In genomic region chr2:10120158-10120937, GRCh38 we compare ENCODE assay signal across 8 cellular contexts. TPM values are rescaled to one million over a fixed set of nuclear protein-coding genes. Genes with fewer than 3 reads are reported as not detected.
DNase-seq lines count a peak whose midpoint lies in the region; ATAC-seq and TF ChIP-seq lines count a peak whose summit lies in the region.

No MANE protein-coding gene starts in this region.

- H3K9me3 ChIP-seq in AG04450 (ENCODE audit: control insufficient read depth, insufficient read depth, low read length) (no peaks in the 10 kb centered on the region), iPS-20b (ENCODE audit: insufficient read depth, low read depth, low read length) (no peaks in the 10 kb centered on the region), smooth muscle cell (replicated peaks; ENCODE audit: low read depth) (no peaks in the 10 kb centered on the region)

- CTCF ChIA-PET in AG04450 (lab: Charles Lee), result interaction anchor here (0.6 to 3.6 kb wide), 4 partner anchors 48 to 317 kb away, joined by 3 to 18 read pairs (median 9); no protein-coding TSS in a partner anchor

- no peaks in the 10 kb centered on the region for H4K20me1 ChIP-seq in smooth muscle cell (ENCODE audit: low read depth)

- no peaks in the 10 kb centered on the region for H3K36me3 ChIP-seq in brain microvascular endothelial cell (replicated peaks)
- H3K36me3 ChIP-seq in iPS-20b (ENCODE audit: insufficient read depth, low read depth, low read length), result peaks cover 21% of the 10 kb centered on the region
- no peaks in the 10 kb centered on the region for H3K36me3 ChIP-seq in smooth muscle cell (ENCODE audit: low read depth)

- peaks cover 5% of the 10 kb centered on the region for H3K79me2 ChIP-seq in smooth muscle cell (ENCODE audit: low read depth)

- TF ChIP-seq CTCF in AG04450 (IDR thresholded peaks at IDR 0.05; ENCODE audit: low read depth, low read length), result no peak
- no peak for TF ChIP-seq CTCF in brain microvascular endothelial cell (IDR thresholded peaks at IDR 0.05; ENCODE audit: low read depth, low read length, missing control alignments)
- TF ChIP-seq CTCF in smooth muscle cell (IDR thresholded peaks at IDR 0.05; ENCODE audit: borderline replicate concordance, insufficient read depth, poor library complexity, severe bottlenecking), result no peak

- in situ Hi-C loops in brain microvascular endothelial cell (cut with HindIII; ENCODE audit: low pct_ligation_motif_present, low sequenced_read_pairs), result loop anchor here (25.0 kb wide), 1 partner anchor 317 kb away; the partner anchor contains the start of gene ODC1

- H3K9ac ChIP-seq in iPS-20b (ENCODE audit: low read depth, low read length) (peak overlapping the region; percentile 84), smooth muscle cell (ENCODE audit: low read depth) (peak overlapping the region; percentile 12)

- H3K4me3 ChIP-seq in AG04450 (ENCODE audit: low read depth, low read length), result peak overlapping the region; percentile 79
- peak overlapping the region; percentile 72 for H3K4me3 ChIP-seq in brain microvascular endothelial cell (ENCODE audit: low read depth, low read length)
- H3K4me3 ChIP-seq in iPS-20b (ENCODE audit: low read length), result peak overlapping the region; percentile 87
- H3K4me3 ChIP-seq in smooth muscle cell, result peak overlapping the region; percentile 64

- DNase-seq in AG04450 (ENCODE audit: low read depth, low spot score) (peak; percentile 55), NCI-H2171 (lab: John Stamatoyannopoulos, UW) (peak; percentile 95), UCSD-AML1 (lab: John Stamatoyannopoulos, UW; ENCODE audit: unreplicated experiment) (peak; percentile 95), brain microvascular endothelial cell (peak; percentile 90), smooth muscle cell (lab: John Stamatoyannopoulos, UW; ENCODE audit: unreplicated experiment) (peak; percentile 72)

- ATAC-seq in GM18907 (IDR thresholded peaks at IDR 0.05; ENCODE audit: unreplicated experiment) (peak; percentile 57), HG03108 (IDR thresholded peaks at IDR 0.05; ENCODE audit: unreplicated experiment) (peak; percentile 42)

- H3K4me1 ChIP-seq in iPS-20b (ENCODE audit: insufficient read depth, low read length) (peaks cover 4% of the 10 kb centered on the region; the same call in 1 of the 2 replicates), smooth muscle cell (ENCODE audit: low read depth) (peaks cover 21% of the 10 kb centered on the region)

- POLR2A ChIA-PET in AG04450 (lab: Yijun Ruan, JAX), result no interaction called here

- peak overlapping the region; percentile 99 for H3K4me2 ChIP-seq in smooth muscle cell

- H3K27ac ChIP-seq in AG04450 (ENCODE audit: low read depth, low read length) (peak overlapping the region; percentile 70), brain microvascular endothelial cell (peak overlapping the region; percentile 64), iPS-20b (ENCODE audit: low read length) (peak overlapping the region; percentile 75), smooth muscle cell (ENCODE audit: low read depth) (peak overlapping the region; percentile 41)

- peak overlapping the region; percentile 20 for H2AFZ ChIP-seq in smooth muscle cell (ENCODE audit: low read depth)

- peaks cover 6% of the 10 kb centered on the region for H3F3A ChIP-seq in smooth muscle cell (ENCODE audit: low read depth)

- 2% methylated on average over 54 of the region's 64 CpGs for WGBS in smooth muscle cell (ENCODE audit: low lambda C conversion rate)

- no peaks in the 10 kb centered on the region for H3K27me3 ChIP-seq in AG04450 (ENCODE audit: control insufficient read depth, insufficient read depth, low read length)
- H3K27me3 ChIP-seq in brain microvascular endothelial cell (replicated peaks), result no peaks in the 10 kb centered on the region
- H3K27me3 ChIP-seq in iPS-20b (ENCODE audit: insufficient read depth, low read length), result no peaks in the 10 kb centered on the region
- H3K27me3 ChIP-seq in smooth muscle cell (ENCODE audit: low read depth), result no peaks in the 10 kb centered on the region

RNA-seq across cellular contexts. Expression of gene RRM2, which starts 2.2 kb away (rescaled TPM):
- polyA plus RNA-seq in AG04450 (2011; rRNA removed) (13.7 and 21.7 TPM in 2 replicates), smooth muscle cell (53.0 and 102 TPM in 2 replicates)
- polyA minus RNA-seq in AG04450 (2011; rRNA and poly(A)+ RNA removed), result 11.1 and 20.5 TPM in 2 replicates
- 15.5 and 22.7 TPM in 2 replicates for total RNA-seq in smooth muscle cell

RNA-seq across cellular contexts. Expression of gene CYS1, which starts 40.1 kb away (rescaled TPM):
- polyA plus RNA-seq in AG04450 (2011; rRNA removed) (0.12 and 0.24 TPM in 2 replicates), smooth muscle cell (9.9 and 11.5 TPM in 2 replicates)
- polyA minus RNA-seq in AG04450 (2011; rRNA and poly(A)+ RNA removed), result 0.13 and 0.28 TPM in 2 replicates
- total RNA-seq in smooth muscle cell, result 2.3 and 3.9 TPM in 2 replicates

Comparison
In these comparisons a context has a peak if more than half of its experiments do, and no peak if none do; other contexts are left out.
1. Peak in every context shown above with its lines: DNase-seq, ATAC-seq, H3K4me3 ChIP-seq and H3K27ac ChIP-seq.